In genomic region chr10:49260636-49261296, GRCh38 we compare ENCODE assay signal across 1 cellular context.
TF ChIP-seq lines count a peak whose summit lies in the region.

No MANE protein-coding gene starts in this region.

TF ChIP-seq in K562, 482 proteins besides CTCF, POLR2A, EP300 and RAD21 (continues in another document):
- TF ChIP-seq E2F8 (IDR thresholded peaks at IDR 0.05; ENCODE audit: low read depth, partially characterized antibody) (peak; percentile 85), ASH1L (IDR thresholded peaks at IDR 0.05; ENCODE audit: borderline replicate concordance, low read depth, partially characterized antibody) (no peak), TSC22D4 (tag; IDR thresholded peaks at IDR 0.05) (no peak), ELF2 (CRISPR knock-in tag; IDR thresholded peaks at IDR 0.05) (no peak), ZNF551 (CRISPR knock-in tag; IDR thresholded peaks at IDR 0.05) (no peak), ZNF431 (CRISPR knock-in tag; IDR thresholded peaks at IDR 0.05) (no peak), L3MBTL2 (IDR thresholded peaks at IDR 0.05) (no peak; the same call in 1 of the 2 replicates), TSHZ1 (CRISPR knock-in tag; IDR thresholded peaks at IDR 0.05) (no peak), ZNF174 (CRISPR knock-in tag; IDR thresholded peaks at IDR 0.05) (no peak), FOXJ2 (tag; IDR thresholded peaks at IDR 0.05) (no peak), SFPQ (IDR thresholded peaks at IDR 0.05; ENCODE audit: low read depth, low read length) (no peak), RBM34 (IDR thresholded peaks at IDR 0.05; ENCODE audit: borderline replicate concordance, insufficient read depth, low read length) (no peak), DPF2 (IDR thresholded peaks at IDR 0.05) (peak; percentile 75), ZNF717 (CRISPR knock-in tag; IDR thresholded peaks at IDR 0.05) (no peak), CREB1 (IDR thresholded peaks at IDR 0.05) (no peak), CREB1 (CRISPR knock-in tag; IDR thresholded peaks at IDR 0.05) (no peak), ZNF354B (CRISPR knock-in tag; IDR thresholded peaks at IDR 0.05) (no peak), SMAD4 (CRISPR knock-in tag; conservative IDR thresholded peaks at IDR 0.05) (no peak), ESRRA (IDR thresholded peaks at IDR 0.05; ENCODE audit: borderline replicate concordance, low read depth) (no peak), ARNT (IDR thresholded peaks at IDR 0.05) (no peak), HDAC1 (IDR thresholded peaks at IDR 0.05) (no peak), ZNF146 (CRISPR knock-in tag; IDR thresholded peaks at IDR 0.05; ENCODE audit: unreplicated experiment) (no peak), BACH1 (tag; IDR thresholded peaks at IDR 0.05) (no peak), RBFOX2 (IDR thresholded peaks at IDR 0.05; ENCODE audit: low read depth, low read length) (no peak), KAT2B (IDR thresholded peaks at IDR 0.05; ENCODE audit: low read depth, low read length) (no peak), ILF3 (IDR thresholded peaks at IDR 0.05; ENCODE audit: borderline replicate concordance) (no peak), EHMT2 (IDR thresholded peaks at IDR 0.05) (peak; percentile 70), CEBPG (CRISPR knock-in tag; IDR thresholded peaks at IDR 0.05) (no peak), CEBPG (tag; conservative IDR thresholded peaks at IDR 0.05 in 1 of 2, IDR thresholded peaks at IDR 0.05 in 1 of 2) (no peak), HLTF (IDR thresholded peaks at IDR 0.05) (no peak), ZNF75A (CRISPR knock-in tag; IDR thresholded peaks at IDR 0.05) (no peak), CREB3 (tag; conservative IDR thresholded peaks at IDR 0.05; ENCODE audit: low read depth) (no peak), CBFB (CRISPR knock-in tag; IDR thresholded peaks at IDR 0.05) (no peak), ZNF507 (tag; conservative IDR thresholded peaks at IDR 0.05) (no peak), NFE2 (IDR thresholded peaks at IDR 0.05; ENCODE audit: low read depth) (peak; percentile 88), SMARCE1 (IDR thresholded peaks at IDR 0.05) (0 out of 2 replicates have a peak, but pooled peaks have one; percentile 32), ZNF124 (CRISPR knock-in tag; IDR thresholded peaks at IDR 0.05) (no peak), MITF (IDR thresholded peaks at IDR 0.05) (no peak), RCOR1 (IDR thresholded peaks at IDR 0.05; ENCODE audit: borderline replicate concordance in 1 of 2, low read depth in 2 of 2, low read length in 2 of 2) (peak in 1 of 2 experiments; percentile 26; a peak in 1 of 4 replicates), TAF7 (tag; IDR thresholded peaks at IDR 0.05) (no peak), ZNF316 (IDR thresholded peaks at IDR 0.05) (peak; percentile 66), SRSF7 (optimal IDR thresholded peaks at IDR 0.05; ENCODE audit: low read depth, low read length) (no peak), CBFA2T3 (IDR thresholded peaks at IDR 0.05) (0 out of 2 replicates have a peak, but pooled peaks have one; percentile 17), BDP1 (IDR thresholded peaks at IDR 0.05; ENCODE audit: insufficient read depth, insufficient read length) (no peak), SMARCA4 (IDR thresholded peaks at IDR 0.05) (peak; percentile 68), U2AF1 (optimal IDR thresholded peaks at IDR 0.05; ENCODE audit: low read depth, low read length) (no peak), BRF2 (IDR thresholded peaks at IDR 0.05; ENCODE audit: borderline replicate concordance, insufficient read depth, insufficient read length) (no peak), ARID1B (IDR thresholded peaks at IDR 0.05) (peak; percentile 62; the same call in 1 of the 2 replicates), PTTG1 (tag; IDR thresholded peaks at IDR 0.05; ENCODE audit: low read depth) (no peak), ZNF592 (IDR thresholded peaks at IDR 0.05) (0 out of 2 replicates have a peak, but pooled peaks have one; percentile 25), FOS (IDR thresholded peaks at IDR 0.05; ENCODE audit: extremely low read depth, insufficient read length) (no peak), IRF2 (CRISPR knock-in tag; IDR thresholded peaks at IDR 0.05) (no peak), POLR3G (IDR thresholded peaks at IDR 0.05; ENCODE audit: extremely low read depth, insufficient read length, insufficient replicate concordance) (no peak), DDX20 (tag; IDR thresholded peaks at IDR 0.05; ENCODE audit: low read depth) (no peak), ZNF324 (CRISPR knock-in tag; IDR thresholded peaks at IDR 0.05) (no peak), MAFF (IDR thresholded peaks at IDR 0.05; ENCODE audit: low read length) (peak; percentile 50; the same call in 1 of the 2 replicates), ZNF12 (CRISPR knock-in tag; IDR thresholded peaks at IDR 0.05) (no peak)
